13 cellular contexts compared by ENCODE assay signal in genomic region chr7:49774459-49775064, GRCh38. TPM values are rescaled to one million over a fixed set of nuclear protein-coding genes. Genes with fewer than 3 reads are reported as not detected.
DNase-seq lines count a peak whose midpoint lies in the region; TF ChIP-seq lines count a peak whose summit lies in the region.
"Had no signal": no experiment of that assay in that cellular context is flagged by ENCODE, and none has a peak within 500 bp of the region (broad histone marks: within the 10 kb centered on the region; RNA-seq: fewer than 3 reads in every experiment).

No MANE protein-coding gene starts in this region.

- peak overlapping the region; percentile 66 for H3K4me3 ChIP-seq in WERI-Rb-1 (ENCODE audit: low read depth, low read length)
- no peak overlapping the region for H3K4me3 ChIP-seq in hepatocyte
- peak overlapping the region; percentile 65 for H3K4me3 ChIP-seq in trophoblast cell (ENCODE audit: low read depth, low read length)

- H3K23ac ChIP-seq in trophoblast cell (ENCODE audit: low read length) = no peak overlapping the region

- no peaks in the 10 kb centered on the region for H3K36me3 ChIP-seq in WERI-Rb-1
- no peaks in the 10 kb centered on the region for H3K36me3 ChIP-seq in hepatocyte (replicated peaks; ENCODE audit: insufficient read depth, low read depth)
- H3K36me3 ChIP-seq in trophoblast cell (ENCODE audit: control insufficient read depth in 1 of 2, insufficient read depth in 2 of 2, low read length in 2 of 2) = no peaks in the 10 kb centered on the region

- WGBS in hepatocyte (ENCODE audit: low lambda C conversion rate, missing lambda C conversion rate) = 1% methylated on average over 33 of the region's 36 CpGs
- WGBS in trophoblast cell (ENCODE audit: extremely low coverage, insufficient coverage, insufficient read length) = no CpG with 5 or more reads among the region's 36 CpGs

- H3K27me3 ChIP-seq in WERI-Rb-1 (ENCODE audit: insufficient read depth, low read depth, severe bottlenecking) (peaks cover 27% of the 10 kb centered on the region), hepatocyte (peaks cover 92% of the 10 kb centered on the region), trophoblast cell (ENCODE audit: insufficient read depth, low read length) (peaks cover 31% of the 10 kb centered on the region)

- no peak for TF ChIP-seq CTCF in WERI-Rb-1 (IDR thresholded peaks at IDR 0.05; ENCODE audit: low read depth, low read length)
- no peak for TF ChIP-seq CTCF in hepatocyte (IDR thresholded peaks at IDR 0.05; ENCODE audit: poor library complexity)

- H3K4me2 ChIP-seq in hepatocyte (peak overlapping the region; percentile 96), trophoblast cell (ENCODE audit: low read length) (peak overlapping the region; percentile 85)

- no peaks in the 10 kb centered on the region for H4K20me1 ChIP-seq in hepatocyte (ENCODE audit: insufficient read depth, poor library complexity, severe bottlenecking)

- no peak overlapping the region for H3K18ac ChIP-seq in trophoblast cell (ENCODE audit: low read length)

- H2AFZ ChIP-seq in hepatocyte (no peak overlapping the region), trophoblast cell (ENCODE audit: insufficient read depth, low read length, poor library complexity) (no peak overlapping the region)

- no peaks in the 10 kb centered on the region for H3K79me2 ChIP-seq in hepatocyte
- no peaks in the 10 kb centered on the region for H3K79me2 ChIP-seq in trophoblast cell (ENCODE audit: control insufficient read depth, insufficient read depth, low read length, poor library complexity)

- H3K9ac ChIP-seq in trophoblast cell (ENCODE audit: low read length) = no peak overlapping the region

- H4K8ac ChIP-seq in trophoblast cell (ENCODE audit: low read depth, low read length) = no peak overlapping the region

- H2BK12ac ChIP-seq in trophoblast cell (ENCODE audit: low read length) = no peak overlapping the region

- no peaks in the 10 kb centered on the region for H3K79me1 ChIP-seq in trophoblast cell (ENCODE audit: low read length)

- no peak overlapping the region for H3K4ac ChIP-seq in trophoblast cell (ENCODE audit: low read depth, low read length)

- H4K12ac ChIP-seq in trophoblast cell (ENCODE audit: low read depth, low read length) = no peak overlapping the region

- H3K4me1 ChIP-seq in hepatocyte (ENCODE audit: insufficient read depth) = peaks cover 23% of the 10 kb centered on the region
- peaks cover 14 to 21% of the 10 kb centered on the region in 2 experiments for H3K4me1 ChIP-seq in trophoblast cell (ENCODE audit: control insufficient read depth in 1 of 2, insufficient read depth in 2 of 2, low read length in 2 of 2)

- H2AK5ac ChIP-seq in trophoblast cell (ENCODE audit: low read length) = no peak overlapping the region

- no peaks in the 10 kb centered on the region for H3K9me2 ChIP-seq in hepatocyte (replicated peaks; ENCODE audit: insufficient read depth)

- no peak overlapping the region for H2BK120ac ChIP-seq in trophoblast cell (ENCODE audit: insufficient read depth, low read length, poor library complexity)

- no peak overlapping the region for H2BK5ac ChIP-seq in trophoblast cell (ENCODE audit: low read depth, low read length, poor library complexity)

- no peak overlapping the region for H4K91ac ChIP-seq in trophoblast cell (ENCODE audit: low read depth, low read length)

- H3K14ac ChIP-seq in trophoblast cell (ENCODE audit: low read length) = no peak overlapping the region

- H3K9me3 ChIP-seq in WERI-Rb-1 (ENCODE audit: severe bottlenecking) (no peaks in the 10 kb centered on the region), hepatocyte (ENCODE audit: low read depth) (no peaks in the 10 kb centered on the region), trophoblast cell (ENCODE audit: insufficient read depth, low read depth, low read length) (peaks cover 4% of the 10 kb centered on the region)

- H3K27ac ChIP-seq in WERI-Rb-1 (no peak overlapping the region), hepatocyte (no peak overlapping the region), trophoblast cell (ENCODE audit: low read depth, low read length) (no peak overlapping the region)
- H3K27ac ChIP-seq: C4-2B had no signal

- DNase-seq in DMS53 (lab: John Stamatoyannopoulos, UW) (peak; percentile 53), WERI-Rb-1 (peak; percentile 26), hepatocyte (ENCODE audit: low spot score) (no peak), trophoblast cell (no peak), COR-L47 (lab: John Stamatoyannopoulos, UW) (no peak), NAMALWA (ENCODE audit: low spot score) (no peak), superior temporal gyrus (ENCODE audit: extremely low spot score) (no peak)
- no peak for DNase-seq in activated CD4-positive, CD25-positive, alpha-beta regulatory T cell (lab: John Stamatoyannopoulos, UW)

RNA-seq across cellular contexts. Expression of gene VWC2, which starts 1.1 kb away (rescaled TPM):
- not detected in 2 replicates for total RNA-seq in hepatocyte
- not detected in 2 replicates for polyA plus RNA-seq in hepatocyte
- polyA plus RNA-seq in trophoblast cell (2013) = under 0.01 TPM in 1 of 2 replicates, not detected in the other
- total RNA-seq: activated T-helper 2 cell treated with anti-CD3 and anti-CD28 coated beads, Interferon-gamma antibody, Interleukin-2, Interleukin-4, amounts not matched to agents 10 μg/mL and 5 μg/mL and 100 μg/mL, durations not matched to agents 14 hours and 24 hours and 36 hours; epithelial cell of proximal tubule; mononuclear cell; NCI-H460 had no signal

Comparison
In these comparisons a context has a peak if more than half of its experiments do, and no peak if none do; other contexts are left out.
1. DNase-seq: peak in DMS53 (single experiment) and WERI-Rb-1 (single experiment); none in hepatocyte (single experiment), trophoblast cell (0 of 2), COR-L47 (single experiment), activated CD4-positive, CD25-positive, alpha-beta regulatory T cell (0 of 4), NAMALWA (single experiment) and superior temporal gyrus (single experiment).